In the genomic region with DNA sequence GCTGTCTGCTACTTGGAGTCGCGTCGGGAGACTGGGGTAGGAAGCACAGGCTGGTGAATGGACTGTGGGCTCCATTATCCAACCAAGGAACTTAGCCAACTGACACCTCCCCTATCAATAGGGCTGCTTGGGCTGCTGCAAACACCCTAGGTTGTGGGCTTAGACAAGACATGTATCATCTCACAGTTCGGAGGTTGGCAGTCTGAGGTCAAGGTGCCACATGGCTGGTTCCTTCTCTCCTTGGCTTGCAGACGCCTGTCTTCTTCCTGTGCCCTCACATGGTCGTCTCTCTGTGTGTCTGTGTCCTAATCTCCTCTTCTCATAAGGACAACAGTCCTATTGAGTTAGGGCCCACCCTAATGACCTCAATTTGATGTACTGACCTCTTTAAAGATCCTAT, we compare ENCODE assay signal across 24 cellular contexts.
"Had no signal": no experiment of that assay in that cellular context is flagged by ENCODE, and none has a peak within 500 bp of the region (broad histone marks: within the 10 kb centered on the region; RNA-seq: fewer than 3 reads in every experiment).

No MANE protein-coding gene starts in this region.

- H3K36me3 Mint-ChIP-seq: IgD-negative memory B cell had no signal

- DNase-seq: Kasumi-1; MM.1S; NCI-H1092 treated with DMSO at 0.1 percent for 48 hours; NCI-H1436; NCI-H187; NCI-H2029; NCI-H2081 treated with DMSO at 0.1 percent for 48 hours; NCI-H2171; NCI-H226; NCI-H446; NCI-H510A; NCI-H524 treated with DMSO at 0.1 percent for 48 hours; NCI-H69; NCI-H774; NK-92 treated with Interleukin-12 subunit alpha and Interleukin-12 subunit beta, amount 100 ng/mL, for 24 hours; PC-3; SHP77; SK-N-SH had no signal

- H3K27ac ChIP-seq: HL-60, KMS-11, RWPE1 had no signal

- ATAC-seq: K562, Panc1, PC-3 had no signal

- H3K4me3 ChIP-seq: K562 had no signal

- H3K9me3 ChIP-seq: SK-N-SH had no signal

- H3K4me3 Mint-ChIP-seq: IgD-negative memory B cell had no signal

- H3K4me1 Mint-ChIP-seq: IgD-negative memory B cell had no signal

- H3K27ac Mint-ChIP-seq: IgD-negative memory B cell had no signal
